Comparison of ENCODE assay signal across 8 cellular contexts in genomic region chr2:136238214-136238551, GRCh38.
DNase-seq lines count a peak whose midpoint lies in the region; ATAC-seq, FAIRE-seq and TF ChIP-seq lines count a peak whose summit lies in the region.

No MANE protein-coding gene starts in this region.

- H3K9me3 Mint-ChIP-seq in MCF 10A (ENCODE audit: unreplicated experiment), result no peaks in the 10 kb centered on the region
- peaks cover 6% of the 10 kb centered on the region for H3K9me3 Mint-ChIP-seq in nephron

- no peaks in the 10 kb centered on the region for H3K27me3 Mint-ChIP-seq in MCF 10A (ENCODE audit: insufficient read depth, unreplicated experiment)
- peaks cover 29% of the 10 kb centered on the region for H3K27me3 Mint-ChIP-seq in nephron (ENCODE audit: low read depth)

- intact Hi-C loops in MCF 10A (cut with micrococcal nuclease), result loop anchor here (10.0 kb wide), 1 partner anchor 253 kb away; the partner anchor contains the start of gene DARS1

- POLR2A ChIA-PET in MCF 10A (lab: Yijun Ruan, JAX), result interaction anchor here (0.7 to 1.8 kb wide), 3 partner anchors 10 to 1189 kb away, joined by 3 to 10 read pairs (median 5); no protein-coding TSS in a partner anchor

- no peaks in the 10 kb centered on the region for H3K27me3 ChIP-seq in Loucy (ENCODE audit: insufficient read depth, low read length, poor library complexity, severe bottlenecking)

- peak overlapping the region; percentile 57; the same call in 1 of the 2 replicates for H2AFZ ChIP-seq in Loucy (ENCODE audit: low read length)

- no peaks in the 10 kb centered on the region for H3K36me3 ChIP-seq in Loucy (ENCODE audit: insufficient read depth, low read length)

- no peak for TF ChIP-seq CTCF in Loucy (conservative IDR thresholded peaks at IDR 0.05; ENCODE audit: low read length)
- no peak for TF ChIP-seq CTCF in MCF 10A (IDR thresholded peaks at IDR 0.05; ENCODE audit: unreplicated experiment)
- no peak for TF ChIP-seq CTCF in nephron (IDR thresholded peaks at IDR 0.05; ENCODE audit: unreplicated experiment in 3 of 3)

- no peaks in the 10 kb centered on the region for H3K9me3 ChIP-seq in Loucy (ENCODE audit: insufficient read depth, low read depth, low read length)

- H3K79me2 ChIP-seq in Loucy (ENCODE audit: insufficient read depth, low read length), result no peaks in the 10 kb centered on the region

- no TSS peak for BruUV-seq in MCF 10A (replicated peaks; lab: Mats Ljungman, UMichigan)

- peak; percentile 70 for FAIRE-seq in GM12892 (lab: Jason Lieb, UNC)

- no peak for ATAC-seq in GM18870 (IDR thresholded peaks at IDR 0.05; ENCODE audit: unreplicated experiment)

- no peaks in the 10 kb centered on the region for H3K9me2 ChIP-seq in Loucy (replicated peaks; ENCODE audit: low read depth, low read length)

- H3K4me3 Mint-ChIP-seq in MCF 10A (ENCODE audit: unreplicated experiment) (no peak overlapping the region), nephron (no peak overlapping the region)

- H3K4me1 Mint-ChIP-seq in MCF 10A (ENCODE audit: insufficient read depth, unreplicated experiment) (peaks cover 52% of the 10 kb centered on the region), nephron (peaks cover 51% of the 10 kb centered on the region)

- no peaks in the 10 kb centered on the region for H4K20me1 ChIP-seq in Loucy (ENCODE audit: insufficient read depth, low read length, poor library complexity, severe bottlenecking)

- H3K4me3 ChIP-seq in Loucy (ENCODE audit: low read length, poor library complexity, severe bottlenecking), result peak overlapping the region; percentile 46

- TF ChIP-seq POLR2A in GM12892 (IDR thresholded peaks at IDR 0.05; ENCODE audit: low read depth, low read length), result no peak

- CTCF ChIA-PET in MCF 10A (lab: Yijun Ruan, JAX), result interaction anchor here (0.6 to 1.9 kb wide), 3 partner anchors 9 to 182 kb away, joined by 3 to 6 read pairs (median 4); no protein-coding TSS in a partner anchor

- peak overlapping the region; percentile 52 for H3K9ac ChIP-seq in Loucy (ENCODE audit: low read depth, low read length, poor library complexity, severe bottlenecking)

- H3K36me3 Mint-ChIP-seq in MCF 10A (ENCODE audit: insufficient read depth, unreplicated experiment), result no peaks in the 10 kb centered on the region
- H3K36me3 Mint-ChIP-seq in nephron (ENCODE audit: low read depth), result no peaks in the 10 kb centered on the region

- peak overlapping the region; percentile 61 for H3K4me2 ChIP-seq in Loucy (ENCODE audit: low read depth, low read length, poor library complexity, severe bottlenecking)

- peaks cover 8% of the 10 kb centered on the region; the same call in 1 of the 2 replicates for H3F3A ChIP-seq in Loucy (ENCODE audit: low read depth)

- DNase-seq in GM12892 (ENCODE audit: insufficient read length) (no peak), MCF 10A (ENCODE audit: unreplicated experiment) (peak; percentile 72), NCI-H1436 treated with DMSO at 0.1 percent for 48 hours (lab: John Stamatoyannopoulos, UW) (no peak), EL (no peak)
- no peak for DNase-seq in central memory CD4-positive, alpha-beta T cell

- H3K27ac Mint-ChIP-seq in MCF 10A (ENCODE audit: low read depth, unreplicated experiment) (peak overlapping the region; percentile 67), nephron (peak overlapping the region; percentile 42 to 57 (median 43))

- peaks cover 58% of the 10 kb centered on the region for H3K4me1 ChIP-seq in Loucy (ENCODE audit: insufficient read depth, low read length, poor library complexity, severe bottlenecking)
